ENCODE assay signal across 19 cellular contexts in the genomic region with DNA sequence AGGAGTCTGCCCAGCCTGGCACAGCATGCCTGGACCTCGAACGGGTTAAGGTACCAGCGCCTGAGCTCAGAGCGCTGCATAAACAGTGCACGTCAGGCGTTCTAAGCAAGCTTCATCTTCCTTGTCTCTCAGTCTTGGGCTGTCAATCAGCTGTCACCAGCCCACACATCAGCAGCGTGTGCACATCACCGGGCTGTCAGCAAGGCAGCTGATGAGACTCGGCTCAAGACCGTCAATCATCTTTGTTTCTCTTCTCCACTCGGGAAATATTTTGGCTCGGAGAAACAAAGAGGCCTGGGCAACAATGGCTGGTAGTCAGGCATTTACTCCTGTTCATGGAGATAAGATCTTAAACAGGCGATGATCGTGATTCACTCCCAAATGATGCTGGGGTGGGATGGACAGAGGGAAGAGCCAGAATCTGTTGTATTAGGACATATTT.
DNase-seq lines count a peak whose midpoint lies in the region; ATAC-seq and TF ChIP-seq lines count a peak whose summit lies in the region.
"Had no signal": no experiment of that assay in that cellular context is flagged by ENCODE, and none has a peak within 500 bp of the region (broad histone marks: within the 10 kb centered on the region; RNA-seq: fewer than 3 reads in every experiment).

No MANE protein-coding gene starts in this region.

- H3K27ac ChIP-seq in dorsolateral prefrontal cortex (peak overlapping the region in 53 of 59 donors; percentile 3 to 80 (median 59)), neural progenitor cell (no peak overlapping the region)
- H3K27ac ChIP-seq: stomach, VCaP had no signal

- no peaks in the 10 kb centered on the region for H3K4me1 ChIP-seq in neural progenitor cell
- H3K4me1 ChIP-seq: HAP-1 had no signal

- intact Hi-C loops in dorsolateral prefrontal cortex (cut with DNase I) = no loop called here

- H3K36me3 Mint-ChIP-seq in neural progenitor cell = peaks cover 4% of the 10 kb centered on the region
- H3K36me3 Mint-ChIP-seq: natural killer cell had no signal

- H3K9ac ChIP-seq in neural progenitor cell = no peak overlapping the region

- no peak overlapping the region for H3K4me2 ChIP-seq in neural progenitor cell

- H3K4me3 ChIP-seq in dorsolateral prefrontal cortex (peak overlapping the region in 57 of 59 donors; percentile 2 to 61 (median 37)), neural progenitor cell (no peak overlapping the region)
- H3K4me3 ChIP-seq: HAP-1, stomach had no signal

- no peaks in the 10 kb centered on the region for H3F3A ChIP-seq in neural progenitor cell (ENCODE audit: low read depth)

- peak overlapping the region; percentile 53 for H3K27ac Mint-ChIP-seq in neural progenitor cell
- H3K27ac Mint-ChIP-seq: activated CD8-positive, alpha-beta T cell treated with anti-CD3 and anti-CD28 coated beads, Interleukin-2, amount 10 ng/mL, durations not matched to agents 7 days and 5 days; natural killer cell had no signal

- no peaks in the 10 kb centered on the region for H3K36me3 ChIP-seq in neural progenitor cell
- H3K36me3 ChIP-seq: HAP-1, stomach had no signal

- no peak overlapping the region for H3K4me3 Mint-ChIP-seq in neural progenitor cell
- H3K4me3 Mint-ChIP-seq: activated CD8-positive, alpha-beta T cell treated with anti-CD3 and anti-CD28 coated beads, Interleukin-2, amount 10 ng/mL, durations not matched to agents 7 days and 5 days; natural killer cell had no signal

- peaks cover 10% of the 10 kb centered on the region for H3K4me1 Mint-ChIP-seq in neural progenitor cell
- H3K4me1 Mint-ChIP-seq: natural killer cell had no signal

- H3K27me3 ChIP-seq in dorsolateral prefrontal cortex (no peaks in the 10 kb centered on the region), neural progenitor cell (no peaks in the 10 kb centered on the region)
- H3K27me3 ChIP-seq: stomach had no signal

- H3K79me2 ChIP-seq in neural progenitor cell (ENCODE audit: low read depth) = no peaks in the 10 kb centered on the region

- TF ChIP-seq CTCF in dorsolateral prefrontal cortex (IDR thresholded peaks at IDR 0.05 in 54 of 56, conservative IDR thresholded peaks at IDR 0.05 in 2 of 56; ENCODE audit: low read depth in 1 of 56, partially characterized antibody in 56 of 56) (no peak), neural progenitor cell (IDR thresholded peaks at IDR 0.05) (no peak)

- ATAC-seq in GM18868 (IDR thresholded peaks at IDR 0.05; ENCODE audit: unreplicated experiment) (no peak), HG03565 (IDR thresholded peaks at IDR 0.05; ENCODE audit: unreplicated experiment) (no peak)
- ATAC-seq: activated CD8-positive, alpha-beta T cell treated with anti-CD3 and anti-CD28 coated beads, Interleukin-2, amount 10 ng/mL, durations not matched to agents 7 days and 5 days; natural killer cell; Panc1 had no signal

- H3K9me3 ChIP-seq in neural progenitor cell (ENCODE audit: low read depth) = no peaks in the 10 kb centered on the region
- H3K9me3 ChIP-seq: HAP-1, stomach had no signal

- DNase-seq in Ammon's horn (ENCODE audit: low spot score) (peak; percentile 52), RPMI7951 (ENCODE audit: low read depth) (peak; percentile 39), dorsolateral prefrontal cortex (peak in 4 of 10 donors; percentile 25 to 48 (median 40)), neural progenitor cell (ENCODE audit: low spot score) (no peak), cortex of kidney (lab: John Stamatoyannopoulos, UW) (no peak), NCI-H524 treated with DMSO at 0.1 percent for 48 hours (lab: John Stamatoyannopoulos, UW) (no peak)
- DNase-seq: activated CD8-positive, alpha-beta T cell treated with anti-CD3 and anti-CD28 coated beads, Interleukin-2, amount 10 ng/mL, durations not matched to agents 7 days and 5 days; GDM1; mammary epithelial cell; MM.1S; natural killer cell; NCI-H187; stomach; SW 1271 had no signal

- H2AFZ ChIP-seq in neural progenitor cell (replicated peaks) = no peak overlapping the region

- H3K27me3 Mint-ChIP-seq in neural progenitor cell (ENCODE audit: insufficient read depth, low read depth) = no peaks in the 10 kb centered on the region

- no peaks in the 10 kb centered on the region for H3K9me3 Mint-ChIP-seq in neural progenitor cell
- H3K9me3 Mint-ChIP-seq: natural killer cell had no signal

- H4K20me1 ChIP-seq in neural progenitor cell (ENCODE audit: low read depth) = no peaks in the 10 kb centered on the region

Comparison
In these comparisons a context has a peak if more than half of its experiments do, and no peak if none do; other contexts are left out.
1. DNase-seq: peak in Ammon's horn (single experiment) and RPMI7951 (single experiment); none in neural progenitor cell (single experiment), cortex of kidney (single experiment) and NCI-H524 treated with DMSO at 0.1 percent for 48 hours (single experiment).